Comparison of ENCODE assay signal across 8 cellular contexts in the genomic region with DNA sequence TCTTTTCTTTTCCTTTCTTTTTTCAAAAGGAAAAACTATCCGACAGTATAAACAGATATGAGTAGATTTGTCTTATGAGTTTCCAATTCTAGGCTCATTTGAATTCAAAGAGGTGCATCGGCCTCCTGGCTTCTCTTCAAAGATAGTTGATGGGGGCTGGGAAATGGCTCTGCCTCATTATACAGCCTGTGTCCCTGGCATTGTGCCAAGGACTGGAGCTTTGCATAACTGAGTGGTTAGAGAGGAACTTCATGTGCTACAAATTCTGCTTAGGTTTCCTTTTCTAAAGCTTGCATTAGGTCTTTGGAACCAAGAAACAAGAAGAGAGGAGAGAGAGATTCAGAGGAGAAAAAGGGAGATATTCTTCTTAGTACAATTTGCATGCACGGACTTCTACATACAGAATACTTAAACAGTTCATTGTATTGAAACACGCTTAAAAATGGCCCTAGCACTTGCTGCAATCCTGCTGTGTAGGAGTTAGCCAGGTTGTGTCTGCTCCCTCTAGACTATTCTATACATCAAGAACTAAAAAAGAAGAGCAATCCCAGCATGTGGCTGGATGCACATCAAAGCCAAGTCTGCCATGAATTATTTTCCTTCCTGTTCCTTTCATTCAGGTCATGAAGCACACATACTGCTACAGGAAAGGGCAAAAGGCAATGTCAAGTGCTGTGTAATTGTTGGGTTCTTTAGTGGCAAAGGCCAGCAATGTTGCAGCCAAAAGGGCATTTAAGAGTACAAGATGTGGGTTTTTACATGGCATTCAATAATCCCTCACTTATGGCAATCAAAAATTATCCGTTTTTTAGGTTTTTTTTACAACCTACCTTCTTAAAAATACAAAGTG.
A peak's percentile ranks its signal among the peaks of the same experiment; 100 is the strongest.
DNase-seq lines count a peak whose midpoint lies in the region; ATAC-seq lines count a peak whose summit lies in the region.

No MANE protein-coding gene starts in this region.

- ATAC-seq in GM21515 (IDR thresholded peaks at IDR 0.05; ENCODE audit: unreplicated experiment) (peak; percentile 82), Right ventricle myocardium superior (ENCODE audit: poor library complexity) (peak; percentile 86)
- ATAC-seq in stimulated activated memory B cell treated with anti-CD40 and anti-IgM and Interleukin-4, amounts not matched to agents 10 μg/mL and 1 μg/mL and 100 μg/mL, for 72 hours: peak; percentile 84

- H3K4me3 Mint-ChIP-seq in stimulated activated memory B cell treated with anti-CD40 and anti-IgM and Interleukin-4, amounts not matched to agents 10 μg/mL and 1 μg/mL and 100 μg/mL, for 72 hours: no peak overlapping the region
- no peak overlapping the region for H3K4me3 Mint-ChIP-seq in activated CD4-positive, alpha-beta memory T cell treated with anti-CD3 and anti-CD28 coated beads, Interleukin-2, amount 10 ng/mL, durations not matched to agents 7 days and 5 days

- H3K27ac Mint-ChIP-seq in stimulated activated memory B cell treated with anti-CD40 and anti-IgM and Interleukin-4, amounts not matched to agents 10 μg/mL and 1 μg/mL and 100 μg/mL, for 72 hours: no peak overlapping the region
- no peak overlapping the region for H3K27ac Mint-ChIP-seq in activated CD4-positive, alpha-beta memory T cell treated with anti-CD3 and anti-CD28 coated beads, Interleukin-2, amount 10 ng/mL, durations not matched to agents 7 days and 5 days

- CTCF ChIA-PET in activated CD4-positive, alpha-beta memory T cell treated with anti-CD3 and anti-CD28 coated beads, Interleukin-2, amount 10 ng/mL, durations not matched to agents 7 days and 5 days (lab: Charles Lee): no interaction called here

- POLR2A ChIA-PET in activated CD4-positive, alpha-beta memory T cell treated with anti-CD3 and anti-CD28 coated beads, Interleukin-2, amount 10 ng/mL, durations not matched to agents 7 days and 5 days (lab: Charles Lee): no interaction called here

- intact Hi-C loops in Right ventricle myocardium superior (cut with DNase I): no loop called here

- peak; percentile 11 for DNase-seq in Daoy (ENCODE audit: low read depth)
- peak; percentile 60 for DNase-seq in HT-29 (ENCODE audit: low spot score)
- DNase-seq in RPMI7951 (ENCODE audit: low read depth): peak; percentile 39
- DNase-seq in Right ventricle myocardium superior: peak; percentile 83
- no peak for DNase-seq in activated CD4-positive, alpha-beta memory T cell treated with anti-CD3 and anti-CD28 coated beads, Interleukin-2, amount 10 ng/mL, durations not matched to agents 7 days and 5 days
- DNase-seq in retina: no peak

- H3K4me1 Mint-ChIP-seq in stimulated activated memory B cell treated with anti-CD40 and anti-IgM and Interleukin-4, amounts not matched to agents 10 μg/mL and 1 μg/mL and 100 μg/mL, for 72 hours: peaks cover 22% of the 10 kb centered on the region
- H3K4me1 Mint-ChIP-seq in activated CD4-positive, alpha-beta memory T cell treated with anti-CD3 and anti-CD28 coated beads, Interleukin-2, amount 10 ng/mL, durations not matched to agents 7 days and 5 days: no peaks in the 10 kb centered on the region

- no peaks in the 10 kb centered on the region for H3K27me3 Mint-ChIP-seq in stimulated activated memory B cell treated with anti-CD40 and anti-IgM and Interleukin-4, amounts not matched to agents 10 μg/mL and 1 μg/mL and 100 μg/mL, for 72 hours
- H3K27me3 Mint-ChIP-seq in activated CD4-positive, alpha-beta memory T cell treated with anti-CD3 and anti-CD28 coated beads, Interleukin-2, amount 10 ng/mL, durations not matched to agents 7 days and 5 days: peaks cover 14% of the 10 kb centered on the region

- H3K36me3 Mint-ChIP-seq in stimulated activated memory B cell treated with anti-CD40 and anti-IgM and Interleukin-4, amounts not matched to agents 10 μg/mL and 1 μg/mL and 100 μg/mL, for 72 hours: no peaks in the 10 kb centered on the region
- no peaks in the 10 kb centered on the region for H3K36me3 Mint-ChIP-seq in activated CD4-positive, alpha-beta memory T cell treated with anti-CD3 and anti-CD28 coated beads, Interleukin-2, amount 10 ng/mL, durations not matched to agents 7 days and 5 days (ENCODE audit: low read depth)

- H3K9me3 Mint-ChIP-seq in stimulated activated memory B cell treated with anti-CD40 and anti-IgM and Interleukin-4, amounts not matched to agents 10 μg/mL and 1 μg/mL and 100 μg/mL, for 72 hours: peaks cover 3% of the 10 kb centered on the region
- H3K9me3 Mint-ChIP-seq in activated CD4-positive, alpha-beta memory T cell treated with anti-CD3 and anti-CD28 coated beads, Interleukin-2, amount 10 ng/mL, durations not matched to agents 7 days and 5 days: no peaks in the 10 kb centered on the region

Comparison
In these comparisons a context has a peak if more than half of its experiments do, and no peak if none do; other contexts are left out.
1. DNase-seq: peak in Daoy (single experiment), HT-29 (single experiment), RPMI7951 (single experiment) and Right ventricle myocardium superior (single experiment); none in activated CD4-positive, alpha-beta memory T cell treated with anti-CD3 and anti-CD28 coated beads, Interleukin-2, amount 10 ng/mL, durations not matched to agents 7 days and 5 days (single experiment) and retina (single experiment).
2. Peak in every context shown above with its lines, with median percentiles within 50 percentile points of each other: ATAC-seq.